1 cellular context compared by ENCODE assay signal in the genomic region with DNA sequence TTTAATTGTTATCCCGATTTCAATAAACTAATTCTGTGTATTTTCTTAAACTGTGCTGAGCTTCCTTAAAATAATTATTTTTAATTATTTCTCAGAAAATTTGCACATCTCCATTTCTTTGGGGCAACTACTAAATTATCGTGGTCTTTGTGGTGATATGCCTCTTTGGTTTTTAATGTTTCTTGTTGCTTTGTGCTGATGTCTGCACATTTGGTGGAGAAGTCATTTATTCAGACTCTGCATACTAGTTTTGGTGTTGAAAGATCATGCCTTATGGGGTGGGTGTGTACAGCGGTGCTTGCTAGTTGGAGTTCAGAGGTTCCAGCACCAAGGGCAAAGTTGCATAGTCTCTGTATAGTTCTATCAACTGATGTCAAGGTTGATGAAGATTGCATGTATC.
TF ChIP-seq lines count a peak whose summit lies in the region.

No MANE protein-coding gene starts in this region.

TF ChIP-seq in HepG2, 621 proteins besides CTCF, POLR2A, EP300 and RAD21 (continued from another document):
- no peak for TF ChIP-seq KLF13 (CRISPR knock-in tag; IDR thresholded peaks at IDR 0.05)
- TF ChIP-seq RORA (CRISPR knock-in tag; IDR thresholded peaks at IDR 0.05) = no peak
- no peak for TF ChIP-seq ZNF780A (CRISPR knock-in tag; IDR thresholded peaks at IDR 0.05)
